Comparison of ENCODE assay signal across 7 cellular contexts in the genomic region with DNA sequence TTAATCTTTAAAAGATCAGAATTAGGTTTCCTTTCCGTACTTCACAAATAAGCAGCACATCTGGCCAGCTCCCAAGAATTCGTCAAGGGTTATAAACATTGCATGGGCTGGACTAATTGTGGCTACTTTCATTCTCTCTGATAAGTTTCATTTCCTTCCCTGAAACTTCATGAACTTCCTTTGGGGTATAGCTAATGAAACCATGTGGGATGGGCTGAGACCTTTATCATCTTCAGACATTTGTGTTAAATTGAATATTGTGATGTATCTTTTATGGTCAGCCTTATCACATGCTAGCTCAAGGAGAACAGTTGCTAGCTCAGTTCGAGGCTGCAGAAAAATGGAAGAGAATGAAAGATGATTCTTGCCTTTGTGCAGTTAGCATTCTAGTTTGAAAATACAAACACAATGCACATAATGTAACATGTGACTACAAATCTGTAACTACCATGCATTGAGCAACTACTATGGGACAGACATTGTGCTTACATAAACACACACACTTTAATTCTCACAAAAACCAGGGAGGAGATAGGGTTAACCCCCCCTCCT. TPM values are rescaled to one million over a fixed set of nuclear protein-coding genes. Genes with fewer than 3 reads are reported as not detected.
DNase-seq lines count a peak whose midpoint lies in the region; ATAC-seq and TF ChIP-seq lines count a peak whose summit lies in the region.

No MANE protein-coding gene starts in this region.

- peaks cover 35% of the 10 kb centered on the region for H3K4me1 ChIP-seq in testis

- 16 to 21% methylated on average over 3 of the region's 3 CpGs for WGBS in testis, 2 donors

- no peaks in the 10 kb centered on the region for H3K36me3 ChIP-seq in testis (ENCODE audit: low read depth, missing control alignments)

- no peak overlapping the region for H3K4me3 ChIP-seq in testis

- TF ChIP-seq CTCF in GM13977 (IDR thresholded peaks at IDR 0.05; ENCODE audit: extremely low read depth, insufficient read depth, missing control alignments) (no peak), testis (IDR thresholded peaks at IDR 0.05) (no peak)

- no peak for TF ChIP-seq POLR2A in testis (IDR thresholded peaks at IDR 0.05)

- in situ Hi-C loops in GM13977 (cut with MboI; ENCODE audit: low pct_unique_long_range_greater_than_20kb, low sequenced_read_pairs, unreplicated experiment) (no loop called here), SK-MEL-5 (cut with HindIII; ENCODE audit: low pct_unique_long_range_greater_than_20kb, low sequenced_read_pairs) (no loop called here)

- ATAC-seq in HG02759 (IDR thresholded peaks at IDR 0.05; ENCODE audit: unreplicated experiment) = peak; percentile 45

- peak overlapping the region; percentile 47 to 74 for H3K27ac ChIP-seq in testis

- no peaks in the 10 kb centered on the region for H3K27me3 ChIP-seq in testis

- H3K9me3 ChIP-seq in testis = no peaks in the 10 kb centered on the region

- intact Hi-C loops in testis (cut with DNase I; ENCODE audit: low total_unique reads) = no loop called here

- DNase-seq in GM13977 (ENCODE audit: low spot score) (peak; percentile 42), SK-MEL-5 (ENCODE audit: low read depth, low spot score) (peak; percentile 80), germinal center (ENCODE audit: low spot score) (peak; percentile 17), testis (peak; percentile 75), DMS153 (lab: John Stamatoyannopoulos, UW) (no peak), HK-2 (ENCODE audit: unreplicated experiment) (no peak)

RNA-seq across cellular contexts. Expression of a gene that starts 1.7 kb away (rescaled TPM):
- 102 and 109 TPM in 2 replicates for total RNA-seq in SK-MEL-5 (2014; rRNA removed; shearing (Covaris generic))
- 107 and 116 TPM in 2 replicates for polyA plus RNA-seq in SK-MEL-5 (2015; cell fraction: cytosol; rRNA removed)
- 35.7 and 43.3 TPM in 2 replicates for polyA plus RNA-seq in SK-MEL-5 (2015; cell fraction: nucleus; rRNA removed)
- total RNA-seq in testis = 100 to 1,000 TPM; 164 to 215 TPM
- polyA plus RNA-seq in testis (ENCODE audit: insufficient read depth, low read depth, low replicate concordance) = 121 TPM

Comparison
In these comparisons a context has a peak if more than half of its experiments do, and no peak if none do; other contexts are left out.
1. DNase-seq: peak in GM13977 (single experiment), SK-MEL-5 (single experiment), germinal center (single experiment) and testis (single experiment); none in DMS153 (single experiment) and HK-2 (single experiment).